In genomic region chr1:226310123-226310540, GRCh38 we compare ENCODE assay signal across 9 cellular contexts. TPM values are rescaled to one million over a fixed set of nuclear protein-coding genes. Genes with fewer than 3 reads are reported as not detected.
DNase-seq lines count a peak whose midpoint lies in the region; ATAC-seq and TF ChIP-seq lines count a peak whose summit lies in the region.
"Had no signal": no experiment of that assay in that cellular context is flagged by ENCODE, and none has a peak within 500 bp of the region (broad histone marks: within the 10 kb centered on the region; RNA-seq: fewer than 3 reads in every experiment).

No MANE protein-coding gene starts in this region.

- H3K27me3 ChIP-seq in esophagus squamous epithelium, result no peaks in the 10 kb centered on the region
- no peaks in the 10 kb centered on the region for H3K27me3 ChIP-seq in gastrocnemius medialis

- CTCF ChIA-PET in OCI-LY7 (lab: Charles Lee; ENCODE audit: unreplicated experiment), result interaction anchor here (0.8 to 3.1 kb wide), 4 partner anchors 8 to 43 kb away, joined by 3 to 11 read pairs (median 4); no protein-coding TSS in a partner anchor

- TF ChIP-seq POLR2A in esophagus squamous epithelium (IDR thresholded peaks at IDR 0.05) (no peak), gastrocnemius medialis (IDR thresholded peaks at IDR 0.05) (no peak)

- peaks cover 37% of the 10 kb centered on the region for H3K79me2 ChIP-seq in OCI-LY7 (ENCODE audit: insufficient read depth, low read depth, low read length)

- DNase-seq in NCI-H82 (lab: John Stamatoyannopoulos, UW) (peak; percentile 56), NCI-H82 treated with DMSO at 0.1 percent for 48 hours (lab: John Stamatoyannopoulos, UW; ENCODE audit: unreplicated experiment) (no peak), OCI-LY7 (ENCODE audit: low spot score) (peak; percentile 22), esophagus squamous epithelium (lab: John Stamatoyannopoulos, UW) (no peak), gastrocnemius medialis (no peak), AG08396 (ENCODE audit: low spot score) (no peak)
- DNase-seq: activated effector memory CD4-positive, alpha-beta T cell treated with Interleukin-2 at 50 U/mL for 16 hours had no signal

- H3K4me3 ChIP-seq in OCI-LY7 (ENCODE audit: low read depth, low read length, poor library complexity, severe bottlenecking) (peak overlapping the region; percentile 97), esophagus squamous epithelium (peak overlapping the region in 3 of 4 donors; percentile 74 to 98 (median 95)), gastrocnemius medialis (peak overlapping the region; percentile 67 to 95 (median 83))

- H3K27ac ChIP-seq in OCI-LY7 (ENCODE audit: low read depth, low read length, poor library complexity, severe bottlenecking) (peak overlapping the region; percentile 76), esophagus squamous epithelium (peak overlapping the region; percentile 31 to 88 (median 79)), gastrocnemius medialis (no peak overlapping the region)

- TF ChIP-seq CTCF in OCI-LY7 (conservative IDR thresholded peaks at IDR 0.05; ENCODE audit: low read length), result no peak
- TF ChIP-seq CTCF in esophagus squamous epithelium (IDR thresholded peaks at IDR 0.05), result no peak
- TF ChIP-seq CTCF in gastrocnemius medialis (IDR thresholded peaks at IDR 0.05 in 4 of 5, conservative IDR thresholded peaks at IDR 0.05 in 1 of 5), result no peak

- peak overlapping the region; percentile 93 for H3K4me2 ChIP-seq in OCI-LY7 (ENCODE audit: low read length)

- peak overlapping the region; percentile 64; the same call in 1 of the 2 replicates for H2AFZ ChIP-seq in OCI-LY7 (ENCODE audit: low read length)

- H3K9me3 ChIP-seq in OCI-LY7 (ENCODE audit: low read length), result 0 out of 2 replicates have a peak, but pooled peaks cover 6% of the 10 kb centered on the region
- no peaks in the 10 kb centered on the region for H3K9me3 ChIP-seq in esophagus squamous epithelium
- H3K9me3 ChIP-seq in gastrocnemius medialis, result no peaks in the 10 kb centered on the region

- no peaks in the 10 kb centered on the region for H4K20me1 ChIP-seq in OCI-LY7 (ENCODE audit: insufficient read depth, low read length)

- intact Hi-C loops in OCI-LY7 (cut with micrococcal nuclease; ENCODE audit: unreplicated experiment) (loop anchor here (1.0 kb wide), 1 partner anchor 96 kb away; no protein-coding TSS in a partner anchor), esophagus squamous epithelium (cut with DNase I) (no loop called here), gastrocnemius medialis (cut with DNase I; ENCODE audit: low total_unique reads) (no loop called here)

- 58 to 64% methylated on average over 8 of the region's 8 CpGs for WGBS in esophagus squamous epithelium, 2 donors

- H3K9me2 ChIP-seq in OCI-LY7 (ENCODE audit: insufficient read depth, low read length), result no peaks in the 10 kb centered on the region

- H3K36me3 ChIP-seq in OCI-LY7 (ENCODE audit: insufficient read depth, low read length) (peaks cover 10% of the 10 kb centered on the region; the same call in 1 of the 2 replicates), esophagus squamous epithelium (no peaks in the 10 kb centered on the region), gastrocnemius medialis (no peaks in the 10 kb centered on the region)

- BruUV-seq in OCI-LY7 (replicated peaks; lab: Mats Ljungman, UMichigan), result no TSS peak

- no peak for ATAC-seq in gastrocnemius medialis
- ATAC-seq in HG03097 (IDR thresholded peaks at IDR 0.05; ENCODE audit: low FRiP score, unreplicated experiment), result no peak
- no peak for ATAC-seq in HG03432 (IDR thresholded peaks at IDR 0.05; ENCODE audit: unreplicated experiment)

- H3K4me1 ChIP-seq in OCI-LY7 (ENCODE audit: insufficient read depth, low read length, poor library complexity, severe bottlenecking) (peaks cover 41% of the 10 kb centered on the region), esophagus squamous epithelium (peaks cover 14 to 32% (median 17%) of the 10 kb centered on the region in 3 donors), gastrocnemius medialis (peaks cover 7 to 9% of the 10 kb centered on the region in 2 donors)

- POLR2A ChIA-PET in OCI-LY7 (lab: Charles Lee), result interaction anchor here (0.5 to 2.5 kb wide), 17 partner anchors 9 to 182 kb away, joined by 3 to 26 read pairs (median 5); no protein-coding TSS in a partner anchor

- in situ Hi-C loops in gastrocnemius medialis (cut with MboI; ENCODE audit: low sequenced_read_pairs in 4 of 4), result no loop called here

RNA-seq across cellular contexts. Expression of gene LIN9, which starts 1.2 kb away (rescaled TPM):
- total RNA-seq in OCI-LY7 (2014; rRNA removed; shearing (Covaris generic)), result 17.2 and 19.7 TPM in 2 replicates
- total RNA-seq in OCI-LY7 (2022) (20.1 and 22.4 TPM in 2 replicates), esophagus squamous epithelium (1 to 10 TPM; 2.2 to 7.2 (median 4.6) TPM), gastrocnemius medialis (1 to 10 TPM; 2.1 to 4.7 (median 2.8) TPM)

Comparison
In these comparisons a context has a peak if more than half of its experiments do, and no peak if none do; other contexts are left out.
1. DNase-seq: peak in NCI-H82 (single experiment) and OCI-LY7 (single experiment); none in NCI-H82 treated with DMSO at 0.1 percent for 48 hours (single experiment), esophagus squamous epithelium (single experiment), gastrocnemius medialis (0 of 2) and AG08396 (single experiment).
2. H3K27ac ChIP-seq: peak in OCI-LY7 (single experiment) and esophagus squamous epithelium (4 of 4); none in gastrocnemius medialis (0 of 4).
3. Peak in every context shown above with its lines, with median percentiles within 50 percentile points of each other: H3K4me3 ChIP-seq.